Comparison of ENCODE assay signal across 19 cellular contexts in the genomic region with DNA sequence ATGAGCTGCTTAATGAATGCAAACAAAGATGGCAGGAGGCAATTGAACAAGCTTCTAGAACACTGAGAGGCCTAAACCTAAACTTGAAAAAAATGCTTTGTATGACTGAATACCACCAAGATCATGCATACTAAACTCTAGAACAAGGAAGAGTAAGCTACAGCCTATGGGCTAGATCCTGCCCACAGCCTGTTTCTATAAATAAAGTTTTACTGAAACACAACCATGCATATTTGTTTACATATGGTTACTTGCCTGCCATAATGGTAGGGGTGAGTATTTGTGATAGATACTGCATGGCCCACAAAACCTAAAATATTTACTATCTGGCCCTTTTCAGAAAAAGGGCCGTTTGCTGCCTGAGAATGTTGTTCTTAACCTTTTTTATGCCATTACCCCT. TPM values are rescaled to one million over a fixed set of nuclear protein-coding genes. Genes with fewer than 3 reads are reported as not detected.
A peak's percentile ranks its signal among the peaks of the same experiment; 100 is the strongest.
DNase-seq lines count a peak whose midpoint lies in the region; ATAC-seq and TF ChIP-seq lines count a peak whose summit lies in the region.
"Had no signal": no experiment of that assay in that cellular context is flagged by ENCODE, and none has a peak within 500 bp of the region (broad histone marks: within the 10 kb centered on the region; RNA-seq: fewer than 3 reads in every experiment).

No MANE protein-coding gene starts in this region.

- intact Hi-C loops in CD8-positive, alpha-beta T cell (cut with DNase I, micrococcal nuclease): no loop called here

- H3K27ac ChIP-seq in CD8-positive, alpha-beta T cell (ENCODE audit: low read depth, low read length): no peak overlapping the region
- H3K27ac ChIP-seq: 22Rv1, BLaER1, C4-2B had no signal

- H3K36me3 Mint-ChIP-seq in CD8-positive, alpha-beta T cell: peaks cover 73% of the 10 kb centered on the region
- H3K36me3 Mint-ChIP-seq in T-helper 17 cell (ENCODE audit: low read depth): peaks cover 7% of the 10 kb centered on the region

- TF ChIP-seq CTCF in CD8-positive, alpha-beta T cell (IDR thresholded peaks at IDR 0.05): no peak

- peak; percentile 9 for DNase-seq in NCI-H2029 treated with DMSO at 0.1 percent for 48 hours (lab: John Stamatoyannopoulos, UW)
- no peak for DNase-seq in NCI-H2029 (lab: John Stamatoyannopoulos, UW)
- DNase-seq in CD8-positive, alpha-beta T cell: no peak
- no peak for DNase-seq in T-helper 17 cell
- DNase-seq in cerebellar cortex (ENCODE audit: low spot score): no peak
- DNase-seq: CD4-positive, CD25-positive, alpha-beta regulatory T cell; CD8-positive, alpha-beta memory T cell; DMS 273 treated with DMSO at 0.1 percent for 48 hours; DMS79; EL; GDM1; H9 had no signal

- no peaks in the 10 kb centered on the region for H3K9me3 ChIP-seq in CD8-positive, alpha-beta T cell (ENCODE audit: low read length)
- no peaks in the 10 kb centered on the region for H3K9me3 ChIP-seq in T-helper 17 cell (ENCODE audit: control insufficient read depth, low read length, poor library complexity, severe bottlenecking)

- no peak overlapping the region for H3K4me3 ChIP-seq in CD8-positive, alpha-beta T cell (ENCODE audit: low read depth, low read length)
- H3K4me3 ChIP-seq: BLaER1, GM23338 had no signal

- H3K27me3 ChIP-seq in CD8-positive, alpha-beta T cell (ENCODE audit: insufficient read depth, low read length): no peaks in the 10 kb centered on the region
- H3K27me3 ChIP-seq: BLaER1 had no signal

- H3K36me3 ChIP-seq in CD8-positive, alpha-beta T cell (ENCODE audit: insufficient read depth, low read length): peaks cover 3% of the 10 kb centered on the region

- H3K4me1 ChIP-seq in CD8-positive, alpha-beta T cell (ENCODE audit: insufficient read depth, low read length): no peaks in the 10 kb centered on the region
- H3K4me1 ChIP-seq: BLaER1 had no signal

- POLR2A ChIA-PET in CD8-positive, alpha-beta T cell (lab: Charles Lee): no interaction called here

- H3K4me3 Mint-ChIP-seq in CD8-positive, alpha-beta T cell: no peak overlapping the region
- no peak overlapping the region for H3K4me3 Mint-ChIP-seq in T-helper 17 cell
- H3K4me3 Mint-ChIP-seq: B cell; CD4-positive, CD25-positive, alpha-beta regulatory T cell; CD8-positive, alpha-beta memory T cell; GM23338; H9 had no signal

- H3K4me1 Mint-ChIP-seq in CD8-positive, alpha-beta T cell (ENCODE audit: low read depth): no peaks in the 10 kb centered on the region
- peaks cover 3% of the 10 kb centered on the region for H3K4me1 Mint-ChIP-seq in T-helper 17 cell
- H3K4me1 Mint-ChIP-seq: B cell, GM23338, H9 had no signal

- H3K27ac Mint-ChIP-seq in CD8-positive, alpha-beta T cell: peak overlapping the region; percentile 1
- peak overlapping the region; percentile 29 for H3K27ac Mint-ChIP-seq in T-helper 17 cell
- H3K27ac Mint-ChIP-seq: B cell, GM23338, H9 had no signal

- CTCF ChIA-PET in CD8-positive, alpha-beta T cell (lab: Charles Lee): interaction anchor here (1.1 kb wide), 1 partner anchor 11 kb away, joined by 4 read pairs; no protein-coding TSS in a partner anchor

- H3K9me3 Mint-ChIP-seq in CD8-positive, alpha-beta T cell: no peaks in the 10 kb centered on the region
- H3K9me3 Mint-ChIP-seq: CD8-positive, alpha-beta memory T cell had no signal

- ATAC-seq in CD8-positive, alpha-beta T cell: no peak
- no peak for ATAC-seq in T-helper 17 cell
- no peak for ATAC-seq in GM19023 (IDR thresholded peaks at IDR 0.05; ENCODE audit: unreplicated experiment)
- ATAC-seq: GM23338, HCT116 had no signal

- H3K27me3 Mint-ChIP-seq in CD8-positive, alpha-beta T cell (ENCODE audit: low read depth): no peaks in the 10 kb centered on the region
- no peaks in the 10 kb centered on the region for H3K27me3 Mint-ChIP-seq in T-helper 17 cell
- H3K27me3 Mint-ChIP-seq: B cell; CD4-positive, CD25-positive, alpha-beta regulatory T cell; CD8-positive, alpha-beta memory T cell had no signal

RNA-seq across cellular contexts. Expression of gene ZFP64, which starts 37.0 kb away (rescaled TPM):
- total RNA-seq in CD8-positive, alpha-beta T cell: 1 to 10 TPM; 2.4 to 2.7 TPM
- total RNA-seq in T-helper 17 cell: 1 to 10 TPM; 7.5 to 9.8 TPM
